In the genomic region with DNA sequence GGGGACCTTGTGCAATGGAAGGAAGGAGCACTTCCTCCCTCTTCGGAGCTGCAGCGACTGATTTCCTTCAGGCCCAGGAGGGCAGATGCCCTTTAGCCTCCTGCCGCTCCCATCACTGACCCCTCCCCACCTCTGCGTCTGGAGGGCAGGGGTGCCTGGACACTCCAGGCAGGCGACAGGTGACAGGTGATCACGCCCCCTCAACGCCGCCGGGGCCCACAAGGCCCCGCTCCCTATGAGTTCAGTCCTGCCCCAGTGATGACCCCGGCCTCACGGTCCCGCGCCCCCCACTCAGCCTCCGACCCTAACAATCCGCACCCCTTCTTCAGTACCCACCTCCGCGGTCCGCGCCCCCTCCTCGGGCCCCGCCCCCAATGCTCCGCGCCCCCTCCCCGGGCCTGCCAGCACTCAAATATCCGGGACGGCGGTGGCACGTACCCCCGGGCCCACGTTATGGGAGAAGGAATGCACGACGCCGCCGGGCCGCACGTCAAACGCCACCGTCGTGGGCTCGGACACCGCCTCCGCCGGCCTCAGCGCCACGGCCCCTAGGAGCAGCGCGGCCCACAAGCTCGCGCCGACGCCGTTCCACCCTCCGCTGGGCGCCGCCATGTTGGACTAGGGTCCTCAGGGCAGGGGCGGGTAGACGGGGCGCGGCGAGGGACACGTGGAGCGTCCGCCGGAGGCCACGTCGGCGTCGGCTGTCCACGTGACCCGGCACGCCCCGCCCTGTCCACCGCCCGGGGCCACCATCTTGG, we compare ENCODE assay signal across 1 cellular context.
A peak's percentile ranks its signal among the peaks of the same experiment; 100 is the strongest.
TF ChIP-seq lines count a peak whose summit lies in the region.

A gene (minus strand): TSS at position 620 of the 758 bp plus-strand sequence. CDS start 8 bp downstream, at position 612.

TF ChIP-seq in GM12878, 131 proteins besides CTCF, POLR2A, EP300 and RAD21 (continued from another document):
- TF ChIP-seq, protein P1, sequence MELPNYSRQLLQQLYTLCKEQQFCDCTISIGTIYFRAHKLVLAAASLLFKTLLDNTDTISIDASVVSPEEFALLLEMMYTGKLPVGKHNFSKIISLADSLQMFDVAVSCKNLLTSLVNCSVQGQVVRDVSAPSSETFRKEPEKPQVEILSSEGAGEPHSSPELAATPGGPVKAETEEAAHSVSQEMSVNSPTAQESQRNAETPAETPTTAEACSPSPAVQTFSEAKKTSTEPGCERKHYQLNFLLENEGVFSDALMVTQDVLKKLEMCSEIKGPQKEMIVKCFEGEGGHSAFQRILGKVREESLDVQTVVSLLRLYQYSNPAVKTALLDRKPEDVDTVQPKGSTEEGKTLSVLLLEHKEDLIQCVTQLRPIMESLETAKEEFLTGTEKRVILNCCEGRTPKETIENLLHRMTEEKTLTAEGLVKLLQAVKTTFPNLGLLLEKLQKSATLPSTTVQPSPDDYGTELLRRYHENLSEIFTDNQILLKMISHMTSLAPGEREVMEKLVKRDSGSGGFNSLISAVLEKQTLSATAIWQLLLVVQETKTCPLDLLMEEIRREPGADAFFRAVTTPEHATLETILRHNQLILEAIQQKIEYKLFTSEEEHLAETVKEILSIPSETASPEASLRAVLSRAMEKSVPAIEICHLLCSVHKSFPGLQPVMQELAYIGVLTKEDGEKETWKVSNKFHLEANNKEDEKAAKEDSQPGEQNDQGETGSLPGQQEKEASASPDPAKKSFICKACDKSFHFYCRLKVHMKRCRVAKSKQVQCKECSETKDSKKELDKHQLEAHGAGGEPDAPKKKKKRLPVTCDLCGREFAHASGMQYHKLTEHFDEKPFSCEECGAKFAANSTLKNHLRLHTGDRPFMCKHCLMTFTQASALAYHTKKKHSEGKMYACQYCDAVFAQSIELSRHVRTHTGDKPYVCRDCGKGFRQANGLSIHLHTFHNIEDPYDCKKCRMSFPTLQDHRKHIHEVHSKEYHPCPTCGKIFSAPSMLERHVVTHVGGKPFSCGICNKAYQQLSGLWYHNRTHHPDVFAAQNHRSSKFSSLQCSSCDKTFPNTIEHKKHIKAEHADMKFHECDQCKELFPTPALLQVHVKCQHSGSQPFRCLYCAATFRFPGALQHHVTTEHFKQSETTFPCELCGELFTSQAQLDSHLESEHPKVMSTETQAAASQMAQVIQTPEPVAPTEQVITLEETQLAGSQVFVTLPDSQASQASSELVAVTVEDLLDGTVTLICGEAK (IDR thresholded peaks at IDR 0.05; ENCODE audit: borderline replicate concordance) = no peak
- TF ChIP-seq MEF2B (IDR thresholded peaks at IDR 0.05; ENCODE audit: partially characterized antibody, poor library complexity, severe bottlenecking) = peak; percentile 71
- no peak for TF ChIP-seq TCF12 (IDR thresholded peaks at IDR 0.05; ENCODE audit: low read depth, low read length)
- TF ChIP-seq, protein P2, sequence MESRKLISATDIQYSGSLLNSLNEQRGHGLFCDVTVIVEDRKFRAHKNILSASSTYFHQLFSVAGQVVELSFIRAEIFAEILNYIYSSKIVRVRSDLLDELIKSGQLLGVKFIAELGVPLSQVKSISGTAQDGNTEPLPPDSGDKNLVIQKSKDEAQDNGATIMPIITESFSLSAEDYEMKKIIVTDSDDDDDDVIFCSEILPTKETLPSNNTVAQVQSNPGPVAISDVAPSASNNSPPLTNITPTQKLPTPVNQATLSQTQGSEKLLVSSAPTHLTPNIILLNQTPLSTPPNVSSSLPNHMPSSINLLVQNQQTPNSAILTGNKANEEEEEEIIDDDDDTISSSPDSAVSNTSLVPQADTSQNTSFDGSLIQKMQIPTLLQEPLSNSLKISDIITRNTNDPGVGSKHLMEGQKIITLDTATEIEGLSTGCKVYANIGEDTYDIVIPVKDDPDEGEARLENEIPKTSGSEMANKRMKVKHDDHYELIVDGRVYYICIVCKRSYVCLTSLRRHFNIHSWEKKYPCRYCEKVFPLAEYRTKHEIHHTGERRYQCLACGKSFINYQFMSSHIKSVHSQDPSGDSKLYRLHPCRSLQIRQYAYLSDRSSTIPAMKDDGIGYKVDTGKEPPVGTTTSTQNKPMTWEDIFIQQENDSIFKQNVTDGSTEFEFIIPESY (IDR thresholded peaks at IDR 0.05) = no peak
- peak; percentile 35 for TF ChIP-seq RELA (IDR thresholded peaks at IDR 0.05; ENCODE audit: borderline replicate concordance, partially characterized antibody)
- TF ChIP-seq SP1 (IDR thresholded peaks at IDR 0.05; ENCODE audit: low read depth, low read length) = peak; percentile 75
- TF ChIP-seq ZNF207 (IDR thresholded peaks at IDR 0.05; ENCODE audit: borderline replicate concordance) = no peak
- peak; percentile 60 for TF ChIP-seq NR2C1 (IDR thresholded peaks at IDR 0.05)
- TF ChIP-seq, protein P3, sequence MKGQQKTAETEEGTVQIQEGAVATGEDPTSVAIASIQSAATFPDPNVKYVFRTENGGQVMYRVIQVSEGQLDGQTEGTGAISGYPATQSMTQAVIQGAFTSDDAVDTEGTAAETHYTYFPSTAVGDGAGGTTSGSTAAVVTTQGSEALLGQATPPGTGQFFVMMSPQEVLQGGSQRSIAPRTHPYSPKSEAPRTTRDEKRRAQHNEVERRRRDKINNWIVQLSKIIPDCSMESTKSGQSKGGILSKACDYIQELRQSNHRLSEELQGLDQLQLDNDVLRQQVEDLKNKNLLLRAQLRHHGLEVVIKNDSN (IDR thresholded peaks at IDR 0.05; ENCODE audit: borderline replicate concordance, extremely low read length, insufficient read depth, low read depth, low read length) = peak; percentile 95
- TF ChIP-seq NR2F1 (conservative IDR thresholded peaks at IDR 0.05) = peak; percentile 74; the same call in 1 of the 2 replicates
- peak; percentile 39; the same call in 1 of the 2 replicates for TF ChIP-seq SMARCA5 (IDR thresholded peaks at IDR 0.05)
- TF ChIP-seq CBFB (IDR thresholded peaks at IDR 0.05; ENCODE audit: low read depth) = no peak
- TF ChIP-seq EED (IDR thresholded peaks at IDR 0.05; ENCODE audit: low read depth) = no peak
- TF ChIP-seq, protein P4, sequence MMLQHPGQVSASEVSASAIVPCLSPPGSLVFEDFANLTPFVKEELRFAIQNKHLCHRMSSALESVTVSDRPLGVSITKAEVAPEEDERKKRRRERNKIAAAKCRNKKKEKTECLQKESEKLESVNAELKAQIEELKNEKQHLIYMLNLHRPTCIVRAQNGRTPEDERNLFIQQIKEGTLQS (IDR thresholded peaks at IDR 0.05; ENCODE audit: borderline replicate concordance, extremely low read depth, low read depth, low read length) = peak; percentile 73; the same call in 1 of the 2 replicates
- TF ChIP-seq JUND (IDR thresholded peaks at IDR 0.05; ENCODE audit: low read depth, low read length) = no peak
- TF ChIP-seq ESRRA (IDR thresholded peaks at IDR 0.05; ENCODE audit: low read length) = no peak
- TF ChIP-seq ZBED1 (IDR thresholded peaks at IDR 0.05; ENCODE audit: borderline replicate concordance) = no peak
- TF ChIP-seq, protein P5, sequence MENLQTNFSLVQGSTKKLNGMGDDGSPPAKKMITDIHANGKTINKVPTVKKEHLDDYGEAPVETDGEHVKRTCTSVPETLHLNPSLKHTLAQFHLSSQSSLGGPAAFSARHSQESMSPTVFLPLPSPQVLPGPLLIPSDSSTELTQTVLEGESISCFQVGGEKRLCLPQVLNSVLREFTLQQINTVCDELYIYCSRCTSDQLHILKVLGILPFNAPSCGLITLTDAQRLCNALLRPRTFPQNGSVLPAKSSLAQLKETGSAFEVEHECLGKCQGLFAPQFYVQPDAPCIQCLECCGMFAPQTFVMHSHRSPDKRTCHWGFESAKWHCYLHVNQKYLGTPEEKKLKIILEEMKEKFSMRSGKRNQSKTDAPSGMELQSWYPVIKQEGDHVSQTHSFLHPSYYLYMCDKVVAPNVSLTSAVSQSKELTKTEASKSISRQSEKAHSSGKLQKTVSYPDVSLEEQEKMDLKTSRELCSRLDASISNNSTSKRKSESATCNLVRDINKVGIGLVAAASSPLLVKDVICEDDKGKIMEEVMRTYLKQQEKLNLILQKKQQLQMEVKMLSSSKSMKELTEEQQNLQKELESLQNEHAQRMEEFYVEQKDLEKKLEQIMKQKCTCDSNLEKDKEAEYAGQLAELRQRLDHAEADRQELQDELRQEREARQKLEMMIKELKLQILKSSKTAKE (IDR thresholded peaks at IDR 0.05; ENCODE audit: low read depth, poor library complexity, severe bottlenecking) = no peak
